Comparison of ENCODE assay signal across 1 cellular context in genomic region chr20:34029415-34029814, GRCh38.
TF ChIP-seq lines count a peak whose summit lies in the region.

No MANE protein-coding gene starts in this region.

TF ChIP-seq in HepG2, 621 proteins besides CTCF, POLR2A, EP300 and RAD21 (continued from another document):
- TF ChIP-seq PCBP2 (optimal IDR thresholded peaks at IDR 0.05; ENCODE audit: low read depth, low read length, poor library complexity, severe bottlenecking) = peak; percentile 65
